In genomic region chr10:42594246-42594650, GRCh38 we compare ENCODE assay signal across 21 cellular contexts. TPM values are rescaled to one million over a fixed set of nuclear protein-coding genes. Genes with fewer than 3 reads are reported as not detected.
DNase-seq lines count a peak whose midpoint lies in the region; ATAC-seq and TF ChIP-seq lines count a peak whose summit lies in the region.
"Had no signal": no experiment of that assay in that cellular context is flagged by ENCODE, and none has a peak within 500 bp of the region (broad histone marks: within the 10 kb centered on the region; RNA-seq: fewer than 3 reads in every experiment).

No MANE protein-coding gene starts in this region.

- no peak overlapping the region for H2AK5ac ChIP-seq in mesenchymal stem cell (ENCODE audit: low read length, severe bottlenecking)

- peak; percentile 82 for DNase-seq in HCEC 1CT
- no peak for DNase-seq in PC-3
- DNase-seq in epithelial cell of esophagus (ENCODE audit: low read depth), result peak; percentile 65
- DNase-seq in mesenchymal stem cell, result peak; percentile 33
- no peak for DNase-seq in NCI-H2081 (lab: John Stamatoyannopoulos, UW)
- DNase-seq in SK-N-DZ (ENCODE audit: low spot score), result no peak
- DNase-seq in retina, result no peak
- no peak for DNase-seq in GM13976 (ENCODE audit: low spot score)
- DNase-seq: activated CD4-positive, alpha-beta T cell treated with anti-CD3 and anti-CD28 coated beads, Interleukin-2, amount 50 U/mL, for 4 hours; BE2C; effector memory CD8-positive, alpha-beta T cell; HFFc6; islet precursor cell; NCI-H187; NCI-H345; occipital lobe; Peyer's patch; stimulated activated CD4-positive, alpha-beta T cell treated with anti-CD3 and anti-CD28 coated beads, Interleukin-12 subunit alpha, Interleukin-12 subunit beta, amount 100 ng/mL, for 4 hours; upper lobe of left lung had no signal

- WGBS in mesenchymal stem cell, result 90% methylated on average over 5 of the region's 5 CpGs

- H2AFZ ChIP-seq in PC-3 (ENCODE audit: low read length) (no peak overlapping the region), mesenchymal stem cell (ENCODE audit: low read depth, low read length) (no peak overlapping the region)

- H3K79me2 ChIP-seq in PC-3 (ENCODE audit: low read length), result no peaks in the 10 kb centered on the region

- H4K91ac ChIP-seq in mesenchymal stem cell (ENCODE audit: low read length), result no peak overlapping the region

- no peak overlapping the region for H2BK15ac ChIP-seq in mesenchymal stem cell (ENCODE audit: low read depth, poor library complexity, severe bottlenecking)

- no peak overlapping the region for H3K14ac ChIP-seq in mesenchymal stem cell (ENCODE audit: low read length in 2 of 2)

- POLR2A ChIA-PET in PC-3 (lab: Charles Lee; ENCODE audit: unreplicated experiment), result no interaction called here

- no peak overlapping the region for H4K8ac ChIP-seq in mesenchymal stem cell (ENCODE audit: low read length)

- no peaks in the 10 kb centered on the region for H3K4me1 ChIP-seq in PC-3 (ENCODE audit: insufficient read depth, low read length)
- H3K4me1 ChIP-seq in mesenchymal stem cell (ENCODE audit: control insufficient read depth, insufficient read depth, low read depth, low read length), result no peaks in the 10 kb centered on the region
- H3K4me1 ChIP-seq: BE2C, Peyer's patch, upper lobe of left lung had no signal

- H3K4me2 ChIP-seq in PC-3 (ENCODE audit: low read length) (no peak overlapping the region), mesenchymal stem cell (ENCODE audit: low read length, poor library complexity, severe bottlenecking) (no peak overlapping the region)

- no peak overlapping the region for H2BK120ac ChIP-seq in mesenchymal stem cell (ENCODE audit: low read depth, low read length)

- H3K79me1 ChIP-seq in mesenchymal stem cell (replicated peaks; ENCODE audit: low read length, poor library complexity, severe bottlenecking), result peaks cover 7% of the 10 kb centered on the region

- H3K9me3 ChIP-seq in PC-3 (ENCODE audit: low read length), result peaks cover 53% of the 10 kb centered on the region
- peaks cover 84% of the 10 kb centered on the region for H3K9me3 ChIP-seq in mesenchymal stem cell (ENCODE audit: control insufficient read depth, low read length)
- H3K9me3 ChIP-seq: BE2C had no signal

- no peaks in the 10 kb centered on the region for H3K9me2 ChIP-seq in PC-3 (replicated peaks; ENCODE audit: low read length)

- H3F3A ChIP-seq in PC-3 (ENCODE audit: low read length, unreplicated experiment), result no peaks in the 10 kb centered on the region

- H3K9ac ChIP-seq in PC-3 (ENCODE audit: low read length) (no peak overlapping the region), mesenchymal stem cell (ENCODE audit: low read length) (no peak overlapping the region)

- no TSS peak for BruUV-seq in PC-3 (replicated peaks; lab: Mats Ljungman, UMichigan)

- H3K4ac ChIP-seq in mesenchymal stem cell (ENCODE audit: low read depth in 1 of 2, low read length in 2 of 2), result no peak overlapping the region

- ATAC-seq in PC-3, result no peak
- ATAC-seq: effector memory CD8-positive, alpha-beta T cell had no signal

- in situ Hi-C loops in GM13976 (cut with MboI; ENCODE audit: low sequenced_read_pairs, unreplicated experiment), result no loop called here

- H3K4me3 ChIP-seq in PC-3 (ENCODE audit: low read length) (peak overlapping the region; percentile 16; the same call in 1 of the 2 replicates), epithelial cell of esophagus (ENCODE audit: low read length) (no peak overlapping the region), mesenchymal stem cell (ENCODE audit: insufficient read depth in 1 of 2, low read depth in 1 of 2, low read length in 2 of 2) (no peak overlapping the region)
- H3K4me3 ChIP-seq: lung, Peyer's patch, SK-N-MC, upper lobe of left lung had no signal

- H3K27ac ChIP-seq in PC-3 (ENCODE audit: low read length) (no peak overlapping the region), mesenchymal stem cell (ENCODE audit: low read length, poor library complexity, severe bottlenecking) (no peak overlapping the region)
- H3K27ac ChIP-seq: Peyer's patch, SK-N-MC, upper lobe of left lung had no signal

- CTCF ChIA-PET in PC-3 (lab: Charles Lee), result no interaction called here

- H3K18ac ChIP-seq in mesenchymal stem cell (ENCODE audit: low read depth in 1 of 2, low read length in 2 of 2), result no peak overlapping the region

- H3K23ac ChIP-seq in mesenchymal stem cell (ENCODE audit: low read length in 2 of 2), result no peak overlapping the region

- no peaks in the 10 kb centered on the region for H3K27me3 ChIP-seq in PC-3 (ENCODE audit: low read length)
- no peaks in the 10 kb centered on the region for H3K27me3 ChIP-seq in mesenchymal stem cell (ENCODE audit: control insufficient read depth in 1 of 2, insufficient read depth in 1 of 2, low read length in 2 of 2)
- H3K27me3 ChIP-seq: BE2C, Peyer's patch, upper lobe of left lung had no signal

- H4K20me1 ChIP-seq in PC-3 (ENCODE audit: low read length), result no peaks in the 10 kb centered on the region

- no peak overlapping the region for H2BK5ac ChIP-seq in mesenchymal stem cell (ENCODE audit: low read depth, low read length, poor library complexity, severe bottlenecking)

- no peak for TF ChIP-seq CTCF in PC-3 (conservative IDR thresholded peaks at IDR 0.05; ENCODE audit: low read depth, low read length)
- TF ChIP-seq CTCF in epithelial cell of esophagus (IDR thresholded peaks at IDR 0.05; ENCODE audit: insufficient read depth, low read depth, low read length, missing control alignments), result no peak
- no peak for TF ChIP-seq CTCF in GM13976 (IDR thresholded peaks at IDR 0.05; ENCODE audit: borderline replicate concordance, control extremely low read depth, extremely low read depth, insufficient read depth, missing control alignments)

- H3K36me3 ChIP-seq in PC-3 (ENCODE audit: low read depth, low read length), result peaks cover 90% of the 10 kb centered on the region
- peaks cover 12 to 37% of the 10 kb centered on the region in 2 experiments for H3K36me3 ChIP-seq in mesenchymal stem cell (ENCODE audit: control insufficient read depth in 1 of 2, insufficient read depth in 2 of 2, low read depth in 1 of 2, low read length in 2 of 2)
- H3K36me3 ChIP-seq: BE2C had no signal

- no peak overlapping the region for H2BK12ac ChIP-seq in mesenchymal stem cell (ENCODE audit: low read length in 2 of 2)

- intact Hi-C loops in PC-3 (cut with micrococcal nuclease), result no loop called here

RNA-seq across cellular contexts. Expression of gene ZNF33B, which starts 44.1 kb away (rescaled TPM):
- 6.2 and 11.7 TPM in 2 replicates for total RNA-seq in PC-3 (2014; rRNA removed)
- polyA plus RNA-seq in mesenchymal stem cell (2013, experiment 1 of 2), result 3.7 TPM
- 3.1 TPM for polyA plus RNA-seq in mesenchymal stem cell (2013, experiment 2 of 2)
- 24.1 and 28.8 TPM in 2 replicates for polyA plus RNA-seq in SK-N-DZ (2014; cell fraction: cytosol; rRNA removed)
- 43.4 and 47.1 TPM in 2 replicates for polyA plus RNA-seq in SK-N-DZ (2014; cell fraction: nucleus; rRNA removed)

Comparison
In these comparisons a context has a peak if more than half of its experiments do, and no peak if none do; other contexts are left out.
1. DNase-seq: peak in HCEC 1CT (single experiment), epithelial cell of esophagus (single experiment) and mesenchymal stem cell (single experiment); none in PC-3 (single experiment), NCI-H2081 (0 of 2), SK-N-DZ (single experiment), retina (single experiment) and GM13976 (single experiment).